In the genomic region with DNA sequence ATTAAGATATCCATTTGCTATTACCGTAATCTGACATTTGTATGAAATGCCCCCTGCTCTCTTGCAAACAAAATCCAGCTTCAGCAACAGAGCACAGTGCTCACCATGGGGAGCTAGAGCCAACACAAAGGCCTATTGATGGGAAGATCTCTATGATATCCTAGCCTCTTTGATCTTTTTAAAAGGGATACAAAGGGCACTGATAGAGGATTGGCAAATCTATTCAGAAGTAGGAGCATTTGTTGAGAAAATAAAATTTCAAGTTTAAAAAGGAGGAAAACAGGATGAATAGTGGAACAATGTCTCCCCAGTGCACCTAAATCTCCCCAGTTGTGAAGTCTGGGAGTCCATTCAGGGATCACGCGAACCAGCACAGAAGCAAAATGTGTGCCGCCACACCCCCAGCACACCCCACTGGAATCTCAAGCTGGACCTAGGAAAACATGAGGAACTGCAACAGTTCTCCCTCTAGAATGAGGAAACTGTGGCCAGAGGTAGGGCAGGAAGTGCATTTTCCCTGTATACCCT, we compare ENCODE assay signal across 1 cellular context.
TF ChIP-seq lines count a peak whose summit lies in the region.

No MANE protein-coding gene starts in this region.

TF ChIP-seq in HepG2, 621 proteins besides CTCF, POLR2A, EP300 and RAD21 (continued from another document and continues in another):
- TF ChIP-seq, protein P1, sequence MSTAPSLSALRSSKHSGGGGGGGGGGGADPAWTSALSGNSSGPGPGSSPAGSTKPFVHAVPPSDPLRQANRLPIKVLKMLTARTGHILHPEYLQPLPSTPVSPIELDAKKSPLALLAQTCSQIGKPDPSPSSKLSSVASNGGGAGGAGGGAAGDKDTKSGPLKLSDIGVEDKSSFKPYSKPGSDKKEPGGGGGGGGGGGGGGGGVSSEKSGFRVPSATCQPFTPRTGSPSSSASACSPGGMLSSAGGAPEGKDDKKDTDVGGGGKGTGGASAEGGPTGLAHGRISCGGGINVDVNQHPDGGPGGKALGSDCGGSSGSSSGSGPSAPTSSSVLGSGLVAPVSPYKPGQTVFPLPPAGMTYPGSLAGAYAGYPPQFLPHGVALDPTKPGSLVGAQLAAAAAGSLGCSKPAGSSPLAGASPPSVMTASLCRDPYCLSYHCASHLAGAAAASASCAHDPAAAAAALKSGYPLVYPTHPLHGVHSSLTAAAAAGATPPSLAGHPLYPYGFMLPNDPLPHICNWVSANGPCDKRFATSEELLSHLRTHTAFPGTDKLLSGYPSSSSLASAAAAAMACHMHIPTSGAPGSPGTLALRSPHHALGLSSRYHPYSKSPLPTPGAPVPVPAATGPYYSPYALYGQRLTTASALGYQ (CRISPR knock-in tag; IDR thresholded peaks at IDR 0.05) = peak; percentile 73; the same call in 1 of the 2 replicates
- peak; percentile 83 for TF ChIP-seq ISL2 (CRISPR knock-in tag; IDR thresholded peaks at IDR 0.05)
- no peak for TF ChIP-seq ZNF510 (CRISPR knock-in tag; IDR thresholded peaks at IDR 0.05; ENCODE audit: low read depth)
- TF ChIP-seq NR2F1 (CRISPR knock-in tag; IDR thresholded peaks at IDR 0.05) = no peak
- TF ChIP-seq ELF3 (CRISPR knock-in tag; IDR thresholded peaks at IDR 0.05) = peak; percentile 94
- TF ChIP-seq, protein P2, sequence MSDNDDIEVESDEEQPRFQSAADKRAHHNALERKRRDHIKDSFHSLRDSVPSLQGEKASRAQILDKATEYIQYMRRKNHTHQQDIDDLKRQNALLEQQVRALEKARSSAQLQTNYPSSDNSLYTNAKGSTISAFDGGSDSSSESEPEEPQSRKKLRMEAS (IDR thresholded peaks at IDR 0.05) = 0 out of 2 replicates have a peak, but pooled peaks have one; percentile 24
- no peak for TF ChIP-seq ZNF772 (CRISPR knock-in tag; IDR thresholded peaks at IDR 0.05)
- TF ChIP-seq ZNF788 (CRISPR knock-in tag; IDR thresholded peaks at IDR 0.05; ENCODE audit: borderline replicate concordance) = peak; percentile 31; the same call in 1 of the 2 replicates
- TF ChIP-seq ATF7 (IDR thresholded peaks at IDR 0.05) = no peak
- no peak for TF ChIP-seq ATF7 (CRISPR knock-in tag; IDR thresholded peaks at IDR 0.05)
- TF ChIP-seq, protein P3, sequence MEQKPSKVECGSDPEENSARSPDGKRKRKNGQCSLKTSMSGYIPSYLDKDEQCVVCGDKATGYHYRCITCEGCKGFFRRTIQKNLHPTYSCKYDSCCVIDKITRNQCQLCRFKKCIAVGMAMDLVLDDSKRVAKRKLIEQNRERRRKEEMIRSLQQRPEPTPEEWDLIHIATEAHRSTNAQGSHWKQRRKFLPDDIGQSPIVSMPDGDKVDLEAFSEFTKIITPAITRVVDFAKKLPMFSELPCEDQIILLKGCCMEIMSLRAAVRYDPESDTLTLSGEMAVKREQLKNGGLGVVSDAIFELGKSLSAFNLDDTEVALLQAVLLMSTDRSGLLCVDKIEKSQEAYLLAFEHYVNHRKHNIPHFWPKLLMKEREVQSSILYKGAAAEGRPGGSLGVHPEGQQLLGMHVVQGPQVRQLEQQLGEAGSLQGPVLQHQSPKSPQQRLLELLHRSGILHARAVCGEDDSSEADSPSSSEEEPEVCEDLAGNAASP (CRISPR knock-in tag; IDR thresholded peaks at IDR 0.05; ENCODE audit: borderline replicate concordance) = no peak
- TF ChIP-seq, protein P4, sequence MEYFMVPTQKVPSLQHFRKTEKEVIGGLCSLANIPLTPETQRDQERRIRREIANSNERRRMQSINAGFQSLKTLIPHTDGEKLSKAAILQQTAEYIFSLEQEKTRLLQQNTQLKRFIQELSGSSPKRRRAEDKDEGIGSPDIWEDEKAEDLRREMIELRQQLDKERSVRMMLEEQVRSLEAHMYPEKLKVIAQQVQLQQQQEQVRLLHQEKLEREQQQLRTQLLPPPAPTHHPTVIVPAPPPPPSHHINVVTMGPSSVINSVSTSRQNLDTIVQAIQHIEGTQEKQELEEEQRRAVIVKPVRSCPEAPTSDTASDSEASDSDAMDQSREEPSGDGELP (IDR thresholded peaks at IDR 0.05; ENCODE audit: borderline replicate concordance, low read depth) = 0 out of 2 replicates have a peak, but pooled peaks have one; percentile 14
- TF ChIP-seq GLI4 (CRISPR knock-in tag; IDR thresholded peaks at IDR 0.05; ENCODE audit: borderline replicate concordance) = no peak
- TF ChIP-seq MED1 (CRISPR knock-in tag; IDR thresholded peaks at IDR 0.05) = peak; percentile 72
- TF ChIP-seq, protein P5, sequence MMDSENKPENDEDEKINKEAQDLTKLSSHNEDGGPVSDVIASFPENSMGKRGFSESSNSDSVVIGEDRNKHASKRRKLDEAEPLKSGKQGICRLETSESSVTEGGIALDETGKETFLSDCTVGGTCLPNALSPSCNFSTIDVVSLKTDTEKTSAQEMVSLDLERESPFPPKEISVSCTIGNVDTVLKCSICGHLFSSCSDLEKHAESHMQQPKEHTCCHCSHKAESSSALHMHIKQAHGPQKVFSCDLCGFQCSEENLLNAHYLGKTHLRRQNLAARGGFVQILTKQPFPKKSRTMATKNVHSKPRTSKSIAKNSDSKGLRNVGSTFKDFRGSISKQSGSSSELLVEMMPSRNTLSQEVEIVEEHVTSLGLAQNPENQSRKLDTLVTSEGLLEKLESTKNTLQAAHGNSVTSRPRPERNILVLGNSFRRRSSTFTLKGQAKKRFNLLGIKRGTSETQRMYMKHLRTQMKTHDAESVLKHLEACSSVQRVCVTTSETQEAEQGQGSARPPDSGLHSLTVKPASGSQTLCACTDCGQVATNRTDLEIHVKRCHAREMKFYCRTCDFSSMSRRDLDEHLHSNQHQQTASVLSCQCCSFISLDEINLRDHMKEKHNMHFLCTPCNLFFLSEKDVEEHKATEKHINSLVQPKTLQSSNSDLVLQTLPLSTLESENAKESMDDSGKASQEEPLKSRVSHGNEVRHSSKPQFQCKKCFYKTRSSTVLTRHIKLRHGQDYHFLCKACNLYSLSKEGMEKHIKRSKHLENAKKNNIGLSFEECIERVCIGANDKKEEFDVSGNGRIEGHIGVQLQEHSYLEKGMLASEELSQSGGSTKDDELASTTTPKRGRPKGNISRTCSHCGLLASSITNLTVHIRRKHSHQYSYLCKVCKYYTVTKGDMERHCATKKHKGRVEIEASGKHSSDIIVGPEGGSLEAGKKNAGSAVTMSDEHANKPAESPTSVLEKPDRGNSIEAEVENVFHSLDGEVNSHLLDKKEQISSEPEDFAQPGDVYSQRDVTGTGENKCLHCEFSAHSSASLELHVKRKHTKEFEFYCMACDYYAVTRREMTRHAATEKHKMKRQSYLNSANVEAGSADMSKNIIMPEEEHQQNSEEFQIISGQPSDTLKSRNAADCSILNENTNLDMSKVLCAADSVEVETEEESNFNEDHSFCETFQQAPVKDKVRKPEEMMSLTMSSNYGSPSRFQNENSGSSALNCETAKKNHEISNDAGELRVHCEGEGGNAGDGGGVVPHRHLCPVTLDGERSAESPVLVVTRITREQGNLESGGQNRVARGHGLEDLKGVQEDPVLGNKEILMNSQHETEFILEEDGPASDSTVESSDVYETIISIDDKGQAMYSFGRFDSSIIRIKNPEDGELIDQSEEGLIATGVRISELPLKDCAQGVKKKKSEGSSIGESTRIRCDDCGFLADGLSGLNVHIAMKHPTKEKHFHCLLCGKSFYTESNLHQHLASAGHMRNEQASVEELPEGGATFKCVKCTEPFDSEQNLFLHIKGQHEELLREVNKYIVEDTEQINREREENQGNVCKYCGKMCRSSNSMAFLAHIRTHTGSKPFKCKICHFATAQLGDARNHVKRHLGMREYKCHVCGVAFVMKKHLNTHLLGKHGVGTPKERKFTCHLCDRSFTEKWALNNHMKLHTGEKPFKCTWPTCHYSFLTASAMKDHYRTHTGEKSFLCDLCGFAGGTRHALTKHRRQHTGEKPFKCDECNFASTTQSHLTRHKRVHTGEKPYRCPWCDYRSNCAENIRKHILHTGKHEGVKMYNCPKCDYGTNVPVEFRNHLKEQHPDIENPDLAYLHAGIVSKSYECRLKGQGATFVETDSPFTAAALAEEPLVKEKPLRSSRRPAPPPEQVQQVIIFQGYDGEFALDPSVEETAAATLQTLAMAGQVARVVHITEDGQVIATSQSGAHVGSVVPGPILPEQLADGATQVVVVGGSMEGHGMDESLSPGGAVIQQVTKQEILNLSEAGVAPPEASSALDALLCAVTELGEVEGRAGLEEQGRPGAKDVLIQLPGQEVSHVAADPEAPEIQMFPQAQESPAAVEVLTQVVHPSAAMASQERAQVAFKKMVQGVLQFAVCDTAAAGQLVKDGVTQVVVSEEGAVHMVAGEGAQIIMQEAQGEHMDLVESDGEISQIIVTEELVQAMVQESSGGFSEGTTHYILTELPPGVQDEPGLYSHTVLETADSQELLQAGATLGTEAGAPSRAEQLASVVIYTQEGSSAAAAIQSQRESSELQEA (CRISPR knock-in tag; IDR thresholded peaks at IDR 0.05; ENCODE audit: not compliant biosample characterization) = no peak
- TF ChIP-seq NCOA2 (CRISPR knock-in tag; IDR thresholded peaks at IDR 0.05) = peak; percentile 84
- TF ChIP-seq, protein P6, sequence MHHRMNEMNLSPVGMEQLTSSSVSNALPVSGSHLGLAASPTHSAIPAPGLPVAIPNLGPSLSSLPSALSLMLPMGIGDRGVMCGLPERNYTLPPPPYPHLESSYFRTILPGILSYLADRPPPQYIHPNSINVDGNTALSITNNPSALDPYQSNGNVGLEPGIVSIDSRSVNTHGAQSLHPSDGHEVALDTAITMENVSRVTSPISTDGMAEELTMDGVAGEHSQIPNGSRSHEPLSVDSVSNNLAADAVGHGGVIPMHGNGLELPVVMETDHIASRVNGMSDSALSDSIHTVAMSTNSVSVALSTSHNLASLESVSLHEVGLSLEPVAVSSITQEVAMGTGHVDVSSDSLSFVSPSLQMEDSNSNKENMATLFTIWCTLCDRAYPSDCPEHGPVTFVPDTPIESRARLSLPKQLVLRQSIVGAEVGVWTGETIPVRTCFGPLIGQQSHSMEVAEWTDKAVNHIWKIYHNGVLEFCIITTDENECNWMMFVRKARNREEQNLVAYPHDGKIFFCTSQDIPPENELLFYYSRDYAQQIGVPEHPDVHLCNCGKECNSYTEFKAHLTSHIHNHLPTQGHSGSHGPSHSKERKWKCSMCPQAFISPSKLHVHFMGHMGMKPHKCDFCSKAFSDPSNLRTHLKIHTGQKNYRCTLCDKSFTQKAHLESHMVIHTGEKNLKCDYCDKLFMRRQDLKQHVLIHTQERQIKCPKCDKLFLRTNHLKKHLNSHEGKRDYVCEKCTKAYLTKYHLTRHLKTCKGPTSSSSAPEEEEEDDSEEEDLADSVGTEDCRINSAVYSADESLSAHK (CRISPR knock-in tag; IDR thresholded peaks at IDR 0.05; ENCODE audit: borderline replicate concordance) = no peak
- TF ChIP-seq, protein P7, sequence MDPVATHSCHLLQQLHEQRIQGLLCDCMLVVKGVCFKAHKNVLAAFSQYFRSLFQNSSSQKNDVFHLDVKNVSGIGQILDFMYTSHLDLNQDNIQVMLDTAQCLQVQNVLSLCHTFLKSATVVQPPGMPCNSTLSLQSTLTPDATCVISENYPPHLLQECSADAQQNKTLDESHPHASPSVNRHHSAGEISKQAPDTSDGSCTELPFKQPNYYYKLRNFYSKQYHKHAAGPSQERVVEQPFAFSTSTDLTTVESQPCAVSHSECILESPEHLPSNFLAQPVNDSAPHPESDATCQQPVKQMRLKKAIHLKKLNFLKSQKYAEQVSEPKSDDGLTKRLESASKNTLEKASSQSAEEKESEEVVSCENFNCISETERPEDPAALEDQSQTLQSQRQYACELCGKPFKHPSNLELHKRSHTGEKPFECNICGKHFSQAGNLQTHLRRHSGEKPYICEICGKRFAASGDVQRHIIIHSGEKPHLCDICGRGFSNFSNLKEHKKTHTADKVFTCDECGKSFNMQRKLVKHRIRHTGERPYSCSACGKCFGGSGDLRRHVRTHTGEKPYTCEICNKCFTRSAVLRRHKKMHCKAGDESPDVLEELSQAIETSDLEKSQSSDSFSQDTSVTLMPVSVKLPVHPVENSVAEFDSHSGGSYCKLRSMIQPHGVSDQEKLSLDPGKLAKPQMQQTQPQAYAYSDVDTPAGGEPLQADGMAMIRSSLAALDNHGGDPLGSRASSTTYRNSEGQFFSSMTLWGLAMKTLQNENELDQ (CRISPR knock-in tag; IDR thresholded peaks at IDR 0.05; ENCODE audit: borderline replicate concordance) = no peak
- no peak for TF ChIP-seq SNAI1 (CRISPR knock-in tag; IDR thresholded peaks at IDR 0.05; ENCODE audit: borderline replicate concordance)
- TF ChIP-seq TCF7L2 (IDR thresholded peaks at IDR 0.05; ENCODE audit: low read depth, low read length) = peak; percentile 78
- TF ChIP-seq FOXA1 (IDR thresholded peaks at IDR 0.05) = no peak
- peak; percentile 44 for TF ChIP-seq FOXA1 (CRISPR knock-in tag; IDR thresholded peaks at IDR 0.05)
- TF ChIP-seq, protein P8, sequence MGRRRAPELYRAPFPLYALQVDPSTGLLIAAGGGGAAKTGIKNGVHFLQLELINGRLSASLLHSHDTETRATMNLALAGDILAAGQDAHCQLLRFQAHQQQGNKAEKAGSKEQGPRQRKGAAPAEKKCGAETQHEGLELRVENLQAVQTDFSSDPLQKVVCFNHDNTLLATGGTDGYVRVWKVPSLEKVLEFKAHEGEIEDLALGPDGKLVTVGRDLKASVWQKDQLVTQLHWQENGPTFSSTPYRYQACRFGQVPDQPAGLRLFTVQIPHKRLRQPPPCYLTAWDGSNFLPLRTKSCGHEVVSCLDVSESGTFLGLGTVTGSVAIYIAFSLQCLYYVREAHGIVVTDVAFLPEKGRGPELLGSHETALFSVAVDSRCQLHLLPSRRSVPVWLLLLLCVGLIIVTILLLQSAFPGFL (CRISPR knock-in tag; IDR thresholded peaks at IDR 0.05) = no peak
- TF ChIP-seq ZC3H13 (CRISPR knock-in tag; IDR thresholded peaks at IDR 0.05) = no peak
- TF ChIP-seq, protein P9, sequence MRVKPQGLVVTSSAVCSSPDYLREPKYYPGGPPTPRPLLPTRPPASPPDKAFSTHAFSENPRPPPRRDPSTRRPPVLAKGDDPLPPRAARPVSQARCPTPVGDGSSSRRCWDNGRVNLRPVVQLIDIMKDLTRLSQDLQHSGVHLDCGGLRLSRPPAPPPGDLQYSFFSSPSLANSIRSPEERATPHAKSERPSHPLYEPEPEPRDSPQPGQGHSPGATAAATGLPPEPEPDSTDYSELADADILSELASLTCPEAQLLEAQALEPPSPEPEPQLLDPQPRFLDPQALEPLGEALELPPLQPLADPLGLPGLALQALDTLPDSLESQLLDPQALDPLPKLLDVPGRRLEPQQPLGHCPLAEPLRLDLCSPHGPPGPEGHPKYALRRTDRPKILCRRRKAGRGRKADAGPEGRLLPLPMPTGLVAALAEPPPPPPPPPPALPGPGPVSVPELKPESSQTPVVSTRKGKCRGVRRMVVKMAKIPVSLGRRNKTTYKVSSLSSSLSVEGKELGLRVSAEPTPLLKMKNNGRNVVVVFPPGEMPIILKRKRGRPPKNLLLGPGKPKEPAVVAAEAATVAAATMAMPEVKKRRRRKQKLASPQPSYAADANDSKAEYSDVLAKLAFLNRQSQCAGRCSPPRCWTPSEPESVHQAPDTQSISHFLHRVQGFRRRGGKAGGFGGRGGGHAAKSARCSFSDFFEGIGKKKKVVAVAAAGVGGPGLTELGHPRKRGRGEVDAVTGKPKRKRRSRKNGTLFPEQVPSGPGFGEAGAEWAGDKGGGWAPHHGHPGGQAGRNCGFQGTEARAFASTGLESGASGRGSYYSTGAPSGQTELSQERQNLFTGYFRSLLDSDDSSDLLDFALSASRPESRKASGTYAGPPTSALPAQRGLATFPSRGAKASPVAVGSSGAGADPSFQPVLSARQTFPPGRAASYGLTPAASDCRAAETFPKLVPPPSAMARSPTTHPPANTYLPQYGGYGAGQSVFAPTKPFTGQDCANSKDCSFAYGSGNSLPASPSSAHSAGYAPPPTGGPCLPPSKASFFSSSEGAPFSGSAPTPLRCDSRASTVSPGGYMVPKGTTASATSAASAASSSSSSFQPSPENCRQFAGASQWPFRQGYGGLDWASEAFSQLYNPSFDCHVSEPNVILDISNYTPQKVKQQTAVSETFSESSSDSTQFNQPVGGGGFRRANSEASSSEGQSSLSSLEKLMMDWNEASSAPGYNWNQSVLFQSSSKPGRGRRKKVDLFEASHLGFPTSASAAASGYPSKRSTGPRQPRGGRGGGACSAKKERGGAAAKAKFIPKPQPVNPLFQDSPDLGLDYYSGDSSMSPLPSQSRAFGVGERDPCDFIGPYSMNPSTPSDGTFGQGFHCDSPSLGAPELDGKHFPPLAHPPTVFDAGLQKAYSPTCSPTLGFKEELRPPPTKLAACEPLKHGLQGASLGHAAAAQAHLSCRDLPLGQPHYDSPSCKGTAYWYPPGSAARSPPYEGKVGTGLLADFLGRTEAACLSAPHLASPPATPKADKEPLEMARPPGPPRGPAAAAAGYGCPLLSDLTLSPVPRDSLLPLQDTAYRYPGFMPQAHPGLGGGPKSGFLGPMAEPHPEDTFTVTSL (CRISPR knock-in tag; IDR thresholded peaks at IDR 0.05; ENCODE audit: borderline replicate concordance) = peak; percentile 58; the same call in 1 of the 2 replicates
